ENCODE assay signal across 8 cellular contexts in the genomic region with DNA sequence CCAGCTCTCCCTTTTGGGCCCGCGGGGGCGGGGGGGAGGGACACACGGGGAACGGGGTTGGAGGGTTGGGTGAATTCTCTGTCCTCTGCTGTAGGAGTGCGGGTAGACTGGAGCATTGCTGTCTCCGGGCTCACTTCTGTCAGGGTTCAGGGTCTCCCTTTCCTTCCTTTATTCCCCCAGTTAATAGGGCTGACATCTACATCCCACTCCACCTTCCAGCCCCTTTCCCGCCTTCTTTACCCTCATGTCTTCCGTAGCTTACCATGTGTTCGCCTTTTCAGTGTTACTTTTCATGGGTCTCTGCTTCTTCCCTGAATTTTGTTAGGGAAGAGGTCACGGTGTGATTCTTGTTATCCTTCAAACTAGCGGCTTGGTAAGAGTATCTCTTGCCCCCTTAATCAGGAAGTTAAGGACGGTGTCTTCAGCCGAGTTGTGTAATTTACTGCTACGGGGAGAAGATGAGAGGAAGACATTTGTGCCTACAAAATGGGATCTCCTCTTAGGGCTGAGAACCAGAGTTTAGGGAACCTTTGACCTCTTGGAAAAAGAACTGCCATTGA. TPM values are rescaled to one million over a fixed set of nuclear protein-coding genes. Genes with fewer than 3 reads are reported as not detected.
A peak's percentile ranks its signal among the peaks of the same experiment; 100 is the strongest.
DNase-seq lines count a peak whose midpoint lies in the region; ATAC-seq and TF ChIP-seq lines count a peak whose summit lies in the region.

No MANE protein-coding gene starts in this region.

- DNase-seq in NCI-H1105 treated with DMSO at 0.1 percent for 48 hours (lab: John Stamatoyannopoulos, UW) (peak; percentile 35), NCI-H1105 (lab: John Stamatoyannopoulos, UW) (no peak), T-helper 17 cell (no peak), fibroblast of pulmonary artery (ENCODE audit: low read depth) (no peak), progenitor cell of endocrine pancreas (ENCODE audit: low spot score, unreplicated experiment) (no peak), inferior parietal cortex (ENCODE audit: extremely low spot score) (no peak), NCI-H2196 (lab: John Stamatoyannopoulos, UW; ENCODE audit: unreplicated experiment) (no peak)

- peak overlapping the region; percentile 84 for H3K4me3 ChIP-seq in fibroblast of pulmonary artery (replicated peaks; ENCODE audit: low read depth, low read length)

- no peaks in the 10 kb centered on the region for H3K9me3 Mint-ChIP-seq in progenitor cell of endocrine pancreas (ENCODE audit: low read depth)

- TF ChIP-seq CTCF in fibroblast of pulmonary artery (IDR thresholded peaks at IDR 0.05; ENCODE audit: low read length, missing control alignments) (no peak), progenitor cell of endocrine pancreas (IDR thresholded peaks at IDR 0.05; ENCODE audit: unreplicated experiment) (no peak)

- peaks cover 7% of the 10 kb centered on the region for H3K36me3 Mint-ChIP-seq in T-helper 17 cell (ENCODE audit: low read depth)
- no peaks in the 10 kb centered on the region for H3K36me3 Mint-ChIP-seq in progenitor cell of endocrine pancreas (ENCODE audit: insufficient read depth)

- no peaks in the 10 kb centered on the region for H3K9me3 ChIP-seq in T-helper 17 cell (ENCODE audit: control insufficient read depth, low read length, poor library complexity, severe bottlenecking)

- H3K27me3 Mint-ChIP-seq in T-helper 17 cell = no peaks in the 10 kb centered on the region
- H3K27me3 Mint-ChIP-seq in progenitor cell of endocrine pancreas = peaks cover 6% of the 10 kb centered on the region

- ATAC-seq in HG02938 (IDR thresholded peaks at IDR 0.05; ENCODE audit: unreplicated experiment) = peak; percentile 15
- ATAC-seq in T-helper 17 cell = peak; percentile 6

- peaks cover 64% of the 10 kb centered on the region for H3K4me1 Mint-ChIP-seq in T-helper 17 cell
- H3K4me1 Mint-ChIP-seq in progenitor cell of endocrine pancreas (ENCODE audit: low read depth) = peaks cover 21% of the 10 kb centered on the region

- H3K4me3 Mint-ChIP-seq in T-helper 17 cell (peak overlapping the region; percentile 99), progenitor cell of endocrine pancreas (ENCODE audit: low read depth) (peak overlapping the region; percentile 77)

- peak overlapping the region; percentile 98 for H3K27ac Mint-ChIP-seq in T-helper 17 cell
- peak overlapping the region; percentile 17 for H3K27ac Mint-ChIP-seq in progenitor cell of endocrine pancreas

RNA-seq across cellular contexts. Expression of gene RAP1A, which starts 0.9 kb away (rescaled TPM):
- total RNA-seq in T-helper 17 cell (100 to 1,000 TPM; 109 to 112 TPM), progenitor cell of endocrine pancreas (36.6 and 38.8 TPM in 2 replicates)
